26 cellular contexts compared by ENCODE assay signal in the genomic region with DNA sequence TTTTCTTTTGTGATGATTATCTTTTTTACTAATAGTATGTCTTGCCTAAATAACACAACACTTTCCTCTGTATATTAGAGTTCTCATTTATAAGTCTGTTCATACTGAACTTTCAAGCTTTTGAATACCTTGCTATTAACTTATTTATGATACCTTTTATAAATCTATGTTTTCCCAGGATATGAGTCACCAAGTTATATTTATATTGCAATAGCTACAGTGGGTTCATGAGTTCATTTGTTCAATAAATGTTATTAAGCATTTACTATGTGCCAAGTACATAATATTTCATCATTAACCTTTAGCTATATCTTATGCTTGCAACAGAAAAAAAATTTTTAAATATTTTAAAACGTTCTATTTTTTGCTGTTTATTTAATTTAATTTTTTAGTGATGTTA. TPM values are rescaled to one million over a fixed set of nuclear protein-coding genes. Genes with fewer than 3 reads are reported as not detected.
"Had no signal": no experiment of that assay in that cellular context is flagged by ENCODE, and none has a peak within 500 bp of the region (broad histone marks: within the 10 kb centered on the region; RNA-seq: fewer than 3 reads in every experiment).

No MANE protein-coding gene starts in this region.

- DNase-seq: activated CD4-positive, alpha-beta memory T cell treated with anti-CD3 and anti-CD28 coated beads, Interleukin-2, amount 10 ng/mL, durations not matched to agents 7 days and 5 days; activated CD4-positive, alpha-beta T cell treated with anti-CD3 and anti-CD28 coated beads for 36 hours; activated CD4-positive, alpha-beta T cell treated with anti-CD3 and anti-CD28 coated beads, Interleukin-2, amount 50 U/mL, for 1 hour; activated CD8-positive, alpha-beta memory T cell treated with anti-CD3 and anti-CD28 coated beads, Interleukin-2, amount 50 U/mL, for 4 hours; activated gamma-delta T cell treated with Interleukin-2 at 50 U/mL for 16 hours; activated naive CD4-positive, alpha-beta T cell treated with anti-CD3 and anti-CD28 coated beads, Interleukin-2, amount 10 ng/mL, durations not matched to agents 7 days and 5 days; activated naive CD8-positive, alpha-beta T cell treated with anti-CD3 and anti-CD28 coated beads, Interleukin-2, amount 10 ng/mL, durations not matched to agents 7 days and 5 days; activated T-cell treated with anti-CD3 and anti-CD28 coated beads, Interleukin-2, amount 50 U/mL, for 72 hours; adrenal gland; anterior cingulate cortex; central memory CD4-positive, alpha-beta T cell; MM.1S; NCI-H1105; NCI-H1436 treated with DMSO at 0.1 percent for 48 hours; NCI-H187; NCI-H2081; NCI-H510A treated with DMSO at 0.1 percent for 48 hours; Right ventricle myocardium superior; SJCRH30; SK-N-SH; T-helper 1 cell; WERI-Rb-1 had no signal

- H3K36me3 ChIP-seq: adrenal gland, SJCRH30, WERI-Rb-1 had no signal

- H3K27me3 ChIP-seq: SJCRH30 had no signal

- ATAC-seq: activated CD4-positive, alpha-beta T cell treated with anti-CD3 and anti-CD28 coated beads for 36 hours; activated T-cell treated with anti-CD3 and anti-CD28 coated beads, Interleukin-2, amount 50 U/mL, for 72 hours had no signal

- H3K9me3 ChIP-seq: adrenal gland, SJCRH30, SK-N-SH had no signal

- H3K27ac ChIP-seq: adrenal gland, SJCRH30, WERI-Rb-1 had no signal

- H3K4me1 ChIP-seq: adrenal gland, SJCRH30 had no signal

- H3K4me3 ChIP-seq: adrenal gland, SJCRH30 had no signal

RNA-seq across cellular contexts. Expression of a gene that starts 18.3 kb away (rescaled TPM):
- total RNA-seq: activated T-helper 2 cell treated with anti-CD3 and anti-CD28 coated beads, Interferon-gamma antibody, Interleukin-2, Interleukin-4, amounts not matched to agents 10 μg/mL and 5 μg/mL and 100 μg/mL, durations not matched to agents 14 hours and 24 hours and 36 hours; chondrocyte; RPMI7951; SJCRH30; T-helper 2 cell treated with Interferon-gamma antibody and Interleukin-4, amounts not matched to agents 100 ng/mL and 5 ng/mL, for 36 hours had no signal

RNA-seq across cellular contexts. Expression of a gene that starts 28.3 kb away (rescaled TPM):
- total RNA-seq: RPMI7951 had no signal

RNA-seq across cellular contexts. Expression of a gene that starts 49.5 kb away (rescaled TPM):
- total RNA-seq: chondrocyte, RPMI7951 had no signal
